In genomic region chr2:231667096-231667427, GRCh38 we compare ENCODE assay signal across 9 cellular contexts. TPM values are rescaled to one million over a fixed set of nuclear protein-coding genes. Genes with fewer than 3 reads are reported as not detected.
A peak's percentile ranks its signal among the peaks of the same experiment; 100 is the strongest.
DNase-seq lines count a peak whose midpoint lies in the region; ATAC-seq, FAIRE-seq and TF ChIP-seq lines count a peak whose summit lies in the region.
"Had no signal": no experiment of that assay in that cellular context is flagged by ENCODE, and none has a peak within 500 bp of the region (broad histone marks: within the 10 kb centered on the region; RNA-seq: fewer than 3 reads in every experiment).

No MANE protein-coding gene starts in this region.

- CTCF ChIA-PET in K562 (lab: Yijun Ruan, JAX; ENCODE audit: low intra/inter-chr PET ratio) = interaction anchor here (0.6 kb wide), 1 partner anchor 50 kb away, joined by 3 read pairs; no protein-coding TSS in a partner anchor

- peak overlapping the region; percentile 79 to 90; a peak in 3 of 4 replicates for H3K9ac ChIP-seq in K562 (ENCODE audit: insufficient read depth in 1 of 2, low read depth in 2 of 2, low read length in 2 of 2)

- intact Hi-C loops in K562 (cut with micrococcal nuclease) = no loop called here
- intact Hi-C loops in lower lobe of right lung (cut with DNase I) = loop anchor here (10.0 kb wide), 1 partner anchor 52 kb away; no protein-coding TSS in a partner anchor
- intact Hi-C loops in testis (cut with DNase I; ENCODE audit: low total_unique reads) = loop anchor here (2.0 kb wide), 1 partner anchor 54 kb away; no protein-coding TSS in a partner anchor

- H3K9me3 ChIP-seq in K562 (replicated peaks; ENCODE audit: control insufficient read depth, insufficient read depth, low read depth, low read length) (no peaks in the 10 kb centered on the region), lower lobe of right lung (no peaks in the 10 kb centered on the region), testis (no peaks in the 10 kb centered on the region)

- no TSS peak for BruUV-seq in K562 (replicated peaks; lab: Mats Ljungman, UMichigan)

- no peaks in the 10 kb centered on the region; the same call in 1 of the 2 replicates for H3K27me3 Mint-ChIP-seq in HFFc6 (ENCODE audit: insufficient read depth)

- H3K4me3 Mint-ChIP-seq in HFFc6 = peak overlapping the region; percentile 90

- peak overlapping the region; percentile 86 for H2AFZ ChIP-seq in K562 (ENCODE audit: low read depth, low read length)

- 25% methylated on average over 7 of the region's 11 CpGs for WGBS in K562 (ENCODE audit: insufficient coverage, low coverage, missing lambda C conversion rate)
- 35 to 50% methylated on average over 11 of the region's 11 CpGs for WGBS in testis, 2 donors

- no peaks in the 10 kb centered on the region for H4K20me1 ChIP-seq in K562 (replicated peaks; ENCODE audit: control insufficient read depth, insufficient read depth, low read length)

- peak overlapping the region; percentile 99 for H3K27ac Mint-ChIP-seq in HFFc6

- no peak for TF ChIP-seq POLR2A in K562 (conservative IDR thresholded peaks at IDR 0.05)
- no peak for TF ChIP-seq POLR2A in testis (IDR thresholded peaks at IDR 0.05)
- no peak for TF ChIP-seq POLR2A in erythroblast (IDR thresholded peaks at IDR 0.05; ENCODE audit: low read length)

- no peaks in the 10 kb centered on the region for H3K36me3 ChIP-seq in K562 (ENCODE audit: control insufficient read depth, insufficient read depth, low read length)
- H3K36me3 ChIP-seq in lower lobe of right lung = no peaks in the 10 kb centered on the region
- no peaks in the 10 kb centered on the region for H3K36me3 ChIP-seq in testis (ENCODE audit: low read depth, missing control alignments)

- H3K4me1 ChIP-seq in K562 (replicated peaks in 1 of 2; ENCODE audit: control insufficient read depth in 2 of 2, insufficient read depth in 2 of 2, low read length in 2 of 2) = peaks cover 21 to 63% of the 10 kb centered on the region in 2 experiments; a peak in 4 of 5 replicates
- H3K4me1 ChIP-seq in lower lobe of right lung = peaks cover 58% of the 10 kb centered on the region
- peaks cover 18% of the 10 kb centered on the region for H3K4me1 ChIP-seq in testis

- peaks cover 20% of the 10 kb centered on the region for H3K4me1 Mint-ChIP-seq in HFFc6 (ENCODE audit: low read depth)

- H3K27me3 ChIP-seq in K562 (ENCODE audit: control insufficient read depth in 2 of 2, insufficient read depth in 2 of 2, low read length in 2 of 2) (no peaks in the 10 kb centered on the region), lower lobe of right lung (ENCODE audit: low read depth) (no peaks in the 10 kb centered on the region), testis (no peaks in the 10 kb centered on the region)

- no peaks in the 10 kb centered on the region for H3K9me3 Mint-ChIP-seq in HFFc6

- no peak for TF ChIP-seq RAD21 in K562 (CRISPR knock-in tag; conservative IDR thresholded peaks at IDR 0.05 in 1 of 2, IDR thresholded peaks at IDR 0.05 in 1 of 2)

- H3K4me2 ChIP-seq in K562 (ENCODE audit: insufficient read depth, low read length) = peak overlapping the region; percentile 81

- H3K4me3 ChIP-seq in K562 (peak overlapping the region; percentile 38; the same call in 1 of the 2 replicates), lower lobe of right lung (peak overlapping the region; percentile 63), testis (peak overlapping the region; percentile 36 to 50)

- H3K79me2 ChIP-seq in K562 (ENCODE audit: control insufficient read depth, insufficient read depth, low read length) = no peaks in the 10 kb centered on the region

- POLR2A ChIA-PET in K562 (lab: Yijun Ruan, JAX) = interaction anchor here (0.6 to 1.0 kb wide), 4 partner anchors 39 to 94 kb away, joined by 3 to 4 read pairs (median 4); no protein-coding TSS in a partner anchor

- no peak for ATAC-seq in K562
- ATAC-seq in lower lobe of right lung = no peak
- no peak for ATAC-seq in HG03565 (IDR thresholded peaks at IDR 0.05; ENCODE audit: unreplicated experiment)

- in situ Hi-C loops in K562 (cut with MboI) = no loop called here

- no peak for TF ChIP-seq CTCF in HFFc6 (IDR thresholded peaks at IDR 0.05)
- no peak for TF ChIP-seq CTCF in K562 (IDR thresholded peaks at IDR 0.05 in 2 of 3, conservative IDR thresholded peaks at IDR 0.05 in 1 of 3; ENCODE audit: insufficient read depth in 2 of 3, low read depth in 1 of 3, low read length in 3 of 3)
- TF ChIP-seq CTCF in lower lobe of right lung (IDR thresholded peaks at IDR 0.05) = no peak
- no peak for TF ChIP-seq CTCF in testis (IDR thresholded peaks at IDR 0.05)

- peaks cover 6% of the 10 kb centered on the region; the same call in 1 of the 2 replicates for H3K36me3 Mint-ChIP-seq in HFFc6 (ENCODE audit: low read depth)

- TF ChIP-seq EP300 in K562 (IDR thresholded peaks at IDR 0.05; ENCODE audit: low read length) = no peak

- no peak for FAIRE-seq in K562 (lab: Jason Lieb, UNC)

- H3K9me1 ChIP-seq in K562 (ENCODE audit: control insufficient read depth, insufficient read depth, low read length) = no peaks in the 10 kb centered on the region

- no peak for DNase-seq in HFFc6
- no peak for DNase-seq in K562 (ENCODE audit: extremely low read depth in 1 of 4, low spot score in 3 of 4)
- no peak for DNase-seq in lower lobe of right lung
- no peak for DNase-seq in testis
- no peak for DNase-seq in H4 (ENCODE audit: low spot score)
- no peak for DNase-seq in erythroblast (lab: John Stamatoyannopoulos, UW)
- DNase-seq: activated T-cell treated with anti-CD3 and anti-CD28 coated beads, Interleukin-2, amount 50 U/mL, for 48 hours; RPMI8226 had no signal

- H3K27ac ChIP-seq in K562 (ENCODE audit: extremely low read depth, low read depth, low read length) (peak overlapping the region; percentile 85; the same call in 2 of the 3 replicates), lower lobe of right lung (peak overlapping the region; percentile 99), testis (peak overlapping the region; percentile 86 to 88)

TF ChIP-seq in K562, 482 proteins besides CTCF, POLR2A, EP300 and RAD21 (continues in another document):
- no peak for TF ChIP-seq ZFPM2 (CRISPR knock-in tag; IDR thresholded peaks at IDR 0.05)
- no peak for TF ChIP-seq BCL6 (CRISPR knock-in tag; IDR thresholded peaks at IDR 0.05)
- TF ChIP-seq ZBTB11 (CRISPR knock-in tag; IDR thresholded peaks at IDR 0.05) = peak in 1 of 3 experiments; percentile 47; a peak in 2 of 6 replicates
- no peak for TF ChIP-seq CREB5 (CRISPR knock-in tag; IDR thresholded peaks at IDR 0.05)

RNA-seq across cellular contexts. Expression of gene PTMA, which starts 41.3 kb away (rescaled TPM):
- 100 to 1,000 TPM; 467 to 853 (median 787) TPM for total RNA-seq in HFFc6 (2021; fragmentation: NEBNext Ultra II Directional; extraction: Animal tissue kit (Norgen Biotek cat#: 25700))
- total RNA-seq in K562 (2011; cell fraction: chromatin; rRNA removed; ENCODE audit: low replicate concordance) = 105 and 138 TPM in 2 replicates
- 82.0 and 91.6 TPM in 2 replicates for total RNA-seq in K562 (2011; cell fraction: nucleolus; rRNA removed)
- 112 and 117 TPM in 2 replicates for total RNA-seq in K562 (2011; cell fraction: nucleoplasm; rRNA removed)
- 1,354 and 1,439 TPM in 2 replicates for total RNA-seq in K562 (2014; rRNA removed)
- total RNA-seq in K562 (2014; rRNA removed; fragmentation: Illumina TruSeq; extraction: Trizol) = 1,578 and 1,698 TPM in 2 replicates
- 1,925 and 1,943 TPM in 2 replicates for total RNA-seq in K562 (2015; rRNA removed; fragmentation: Illumina TruSeq; extraction: Trizol)
- 1,166 and 1,193 TPM in 2 replicates for total RNA-seq in K562 (2021)
- polyA plus RNA-seq in K562 (2011; rRNA removed) = 323 and 429 TPM in 2 replicates
- polyA plus RNA-seq in K562 (2011; cell fraction: cytosol; rRNA removed) = 269 and 283 TPM in 2 replicates
- polyA plus RNA-seq in K562 (2011; cell fraction: nucleus; rRNA removed) = 236 and 242 TPM in 2 replicates
- 643 and 1,309 TPM in 2 replicates for polyA plus RNA-seq in K562 (2012)
- polyA plus RNA-seq in K562 (2014; fragmentation: Illumina TruSeq; extraction: Trizol) = 2,277 and 2,322 TPM in 2 replicates
- 1,000 to 10,000 TPM; 1,265 to 1,905 TPM for polyA plus RNA-seq in K562 (2014; fragmentation: Nextera tagmentation; extraction: Ambion mirVana)
- polyA plus RNA-seq in K562 (2014; rRNA removed) = 1,557 and 1,903 TPM in 2 replicates
- 500 and 593 TPM in 2 replicates for polyA minus RNA-seq in K562 (2011; rRNA and poly(A)+ RNA removed)
- 402 and 486 TPM in 2 replicates for polyA minus RNA-seq in K562 (2011; cell fraction: cytosol; rRNA and poly(A)+ RNA removed)
- polyA minus RNA-seq in K562 (2011; cell fraction: nucleus; rRNA and poly(A)+ RNA removed) = 80.0 and 144 TPM in 2 replicates
- 729 TPM for total RNA-seq in lower lobe of right lung
- total RNA-seq in testis = 100 to 1,000 TPM; 278 to 311 TPM
- 583 TPM for polyA plus RNA-seq in testis (ENCODE audit: insufficient read depth, low read depth, low replicate concordance)
- 1,956 and 2,048 TPM in 2 replicates for total RNA-seq in H4 (2014; rRNA removed; shearing (Covaris generic))
